14 cellular contexts compared by ENCODE assay signal in genomic region chr9:20512106-20512505, GRCh38.
A peak's percentile ranks its signal among the peaks of the same experiment; 100 is the strongest.
DNase-seq lines count a peak whose midpoint lies in the region; ATAC-seq and TF ChIP-seq lines count a peak whose summit lies in the region.
"Had no signal": no experiment of that assay in that cellular context is flagged by ENCODE, and none has a peak within 500 bp of the region (broad histone marks: within the 10 kb centered on the region; RNA-seq: fewer than 3 reads in every experiment).

No MANE protein-coding gene starts in this region.

- POLR2A ChIA-PET in IMR-90 (lab: Charles Lee; ENCODE audit: unreplicated experiment) = no interaction called here

- no peaks in the 10 kb centered on the region for H3K36me3 ChIP-seq in IMR-90 (ENCODE audit: control insufficient read depth, insufficient read depth, low read length)
- no peaks in the 10 kb centered on the region for H3K36me3 ChIP-seq in brain microvascular endothelial cell (replicated peaks)
- no peaks in the 10 kb centered on the region for H3K36me3 ChIP-seq in hepatocyte (replicated peaks; ENCODE audit: insufficient read depth, low read depth)
- H3K36me3 ChIP-seq: esophagus squamous epithelium had no signal

- no peak overlapping the region for H4K5ac ChIP-seq in IMR-90 (ENCODE audit: low read depth, low read length)

- H3K14ac ChIP-seq in IMR-90 (replicated peaks; ENCODE audit: low read depth, low read length) = no peak overlapping the region

- peaks cover 12 to 28% of the 10 kb centered on the region in 2 experiments; a peak in 3 of 4 replicates for H3K79me1 ChIP-seq in IMR-90 (ENCODE audit: low read depth in 1 of 2, low read length in 2 of 2)

- no peak overlapping the region for H4K91ac ChIP-seq in IMR-90 (ENCODE audit: insufficient read depth, low read depth, low read length)

- ATAC-seq in IMR-90 (ENCODE audit: low read depth) (peak; percentile 76), GM21717 (IDR thresholded peaks at IDR 0.05; ENCODE audit: unreplicated experiment) (no peak), GM21390 (IDR thresholded peaks at IDR 0.05; ENCODE audit: unreplicated experiment) (no peak)
- ATAC-seq: Right ventricle myocardium inferior, sciatic nerve had no signal

- no peak overlapping the region for H3K9ac ChIP-seq in IMR-90 (ENCODE audit: low read depth, low read length)

- H4K20me1 ChIP-seq in IMR-90 (ENCODE audit: insufficient read depth, low read length) (peaks cover 8% of the 10 kb centered on the region; the same call in 1 of the 2 replicates), hepatocyte (ENCODE audit: insufficient read depth, poor library complexity, severe bottlenecking) (peaks cover 20% of the 10 kb centered on the region)

- H3K27me3 ChIP-seq in IMR-90 (ENCODE audit: control insufficient read depth, insufficient read depth, low read length) = no peaks in the 10 kb centered on the region
- H3K27me3 ChIP-seq in brain microvascular endothelial cell (replicated peaks) = no peaks in the 10 kb centered on the region
- H3K27me3 ChIP-seq in hepatocyte = no peaks in the 10 kb centered on the region
- H3K27me3 ChIP-seq: esophagus squamous epithelium had no signal

- H3K56ac ChIP-seq in IMR-90 (ENCODE audit: extremely low read depth, insufficient read depth, low read length) = no peak overlapping the region

- H2BK120ac ChIP-seq in IMR-90 (ENCODE audit: low read depth, low read length) = no peak overlapping the region

- H2AFZ ChIP-seq in IMR-90 (replicated peaks; ENCODE audit: low read length, poor library complexity) = no peak overlapping the region
- H2AFZ ChIP-seq in hepatocyte = no peak overlapping the region

- WGBS in IMR-90 (ENCODE audit: extremely low coverage in 2 of 2, insufficient read length in 1 of 2), 2 experiments = no CpG with 5 or more reads among the region's 2 CpGs
- 89% methylated on average over 2 of the region's 2 CpGs for WGBS in hepatocyte (ENCODE audit: low lambda C conversion rate, missing lambda C conversion rate)

- CTCF ChIA-PET in IMR-90 (lab: Yijun Ruan, JAX) = no interaction called here

- intact Hi-C loops in IMR-90 (cut with micrococcal nuclease) = no loop called here

- H3K4me1 ChIP-seq in IMR-90 (ENCODE audit: control insufficient read depth, insufficient read depth, low read length) (peaks cover 2% of the 10 kb centered on the region; the same call in 1 of the 2 replicates), hepatocyte (ENCODE audit: insufficient read depth) (peaks cover 4% of the 10 kb centered on the region)

- no peak overlapping the region for H2BK5ac ChIP-seq in IMR-90 (ENCODE audit: low read depth, low read length, poor library complexity, severe bottlenecking)

- no peaks in the 10 kb centered on the region for H3K9me1 ChIP-seq in IMR-90 (ENCODE audit: insufficient read depth, low read length)

- no peak overlapping the region for H3K4ac ChIP-seq in IMR-90 (ENCODE audit: low read depth, low read length)

- TF ChIP-seq CTCF in IMR-90 (conservative IDR thresholded peaks at IDR 0.05; ENCODE audit: low read depth, low read length) (no peak), brain microvascular endothelial cell (IDR thresholded peaks at IDR 0.05; ENCODE audit: low read depth, low read length, missing control alignments) (no peak), hepatocyte (IDR thresholded peaks at IDR 0.05; ENCODE audit: poor library complexity) (no peak)

- DNase-seq in NCI-H2171 treated with DMSO at 0.1 percent for 48 hours (lab: John Stamatoyannopoulos, UW) = peak; percentile 4
- no peak for DNase-seq in NCI-H2171 (lab: John Stamatoyannopoulos, UW)
- peak; percentile 72 for DNase-seq in IMR-90
- peak; percentile 59 for DNase-seq in brain microvascular endothelial cell
- peak; percentile 44 for DNase-seq in non-pigmented ciliary epithelial cell (ENCODE audit: low read depth)
- no peak for DNase-seq in hepatocyte (ENCODE audit: low spot score)
- DNase-seq: activated CD4-positive, alpha-beta T cell treated with anti-CD3 and anti-CD28 coated beads for 48 hours; esophagus squamous epithelium; NCI-H2029 treated with DMSO at 0.1 percent for 48 hours had no signal

- H4K8ac ChIP-seq in IMR-90 (ENCODE audit: low read depth in 2 of 2, low read length in 2 of 2) = no peak overlapping the region

- H3K9me3 ChIP-seq in IMR-90 (ENCODE audit: control insufficient read depth, insufficient read depth, low read length) (no peaks in the 10 kb centered on the region), hepatocyte (ENCODE audit: low read depth) (no peaks in the 10 kb centered on the region)
- H3K9me3 ChIP-seq: esophagus squamous epithelium had no signal

- H2BK15ac ChIP-seq in IMR-90 (ENCODE audit: low read depth, low read length) = no peak overlapping the region

- in situ Hi-C loops in IMR-90 (cut with MboI; ENCODE audit: low sequenced_read_pairs) = no loop called here
- in situ Hi-C loops in brain microvascular endothelial cell (cut with HindIII; ENCODE audit: low pct_ligation_motif_present, low sequenced_read_pairs) = no loop called here

- H2BK20ac ChIP-seq in IMR-90 (ENCODE audit: low read depth, low read length) = no peak overlapping the region

- H3K18ac ChIP-seq in IMR-90 (ENCODE audit: low read depth, low read length) = no peak overlapping the region

- TF ChIP-seq RAD21 in IMR-90 (IDR thresholded peaks at IDR 0.05; ENCODE audit: low read length) = no peak

- H2AK5ac ChIP-seq in IMR-90 (ENCODE audit: low read depth, low read length) = no peak overlapping the region

- no peak overlapping the region for H3K4me2 ChIP-seq in IMR-90 (ENCODE audit: low read depth, low read length)
- H3K4me2 ChIP-seq in hepatocyte = no peak overlapping the region

- H3K27ac ChIP-seq in IMR-90 (ENCODE audit: insufficient read depth, low read length) (no peak overlapping the region), brain microvascular endothelial cell (peak overlapping the region; percentile 58), hepatocyte (no peak overlapping the region)
- H3K27ac ChIP-seq: 22Rv1 had no signal

- H2AK9ac ChIP-seq in IMR-90 (replicated peaks; ENCODE audit: low read depth, low read length, poor library complexity) = no peak overlapping the region

- H3K9me2 ChIP-seq in hepatocyte (replicated peaks; ENCODE audit: insufficient read depth) = no peaks in the 10 kb centered on the region

- H3K4me3 ChIP-seq in IMR-90 (ENCODE audit: insufficient read depth, low read depth, low read length) (no peak overlapping the region), brain microvascular endothelial cell (ENCODE audit: low read depth, low read length) (no peak overlapping the region), hepatocyte (no peak overlapping the region)
- H3K4me3 ChIP-seq: esophagus squamous epithelium had no signal

- no peak for TF ChIP-seq POLR2A in IMR-90 (IDR thresholded peaks at IDR 0.05; ENCODE audit: low read depth, low read length)

- peaks cover 78% of the 10 kb centered on the region for H3K79me2 ChIP-seq in hepatocyte

- no peak overlapping the region for H3K23ac ChIP-seq in IMR-90 (ENCODE audit: low read depth, low read length)

- dilution Hi-C loops in IMR-90 (cut with HindIII; ENCODE audit: low sequenced_read_pairs, unreplicated experiment) = no loop called here

- BruUV-seq in IMR-90 (replicated peaks; lab: Mats Ljungman, UMichigan) = no TSS peak

TF ChIP-seq in IMR-90, 13 proteins besides CTCF, POLR2A, EP300 and RAD21:
- TF ChIP-seq CHD1 (IDR thresholded peaks at IDR 0.05; ENCODE audit: low read depth, low read length) = no peak
- no peak for TF ChIP-seq ELK1 (IDR thresholded peaks at IDR 0.05; ENCODE audit: borderline replicate concordance, low read depth, low read length)
- TF ChIP-seq CEBPB (IDR thresholded peaks at IDR 0.05; ENCODE audit: low read depth, low read length) = no peak
- peak; percentile 39; the same call in 1 of the 2 replicates for TF ChIP-seq MAFK (IDR thresholded peaks at IDR 0.05; ENCODE audit: low read depth, low read length)
- no peak for TF ChIP-seq BHLHE40 (IDR thresholded peaks at IDR 0.05; ENCODE audit: low read depth, low read length)
- TF ChIP-seq SMC3 (IDR thresholded peaks at IDR 0.05; ENCODE audit: low read depth, low read length) = no peak
- TF ChIP-seq FOS (IDR thresholded peaks at IDR 0.05; ENCODE audit: low read depth, low read length) = no peak
- no peak for TF ChIP-seq RCOR1 (IDR thresholded peaks at IDR 0.05; ENCODE audit: insufficient replicate concordance, low read length)
- TF ChIP-seq NFE2L2 (IDR thresholded peaks at IDR 0.05; ENCODE audit: low read depth, low read length) = peak; percentile 83
- TF ChIP-seq RFX5 (IDR thresholded peaks at IDR 0.05; ENCODE audit: low read depth, low read length) = no peak
- TF ChIP-seq USF2 (IDR thresholded peaks at IDR 0.05; ENCODE audit: low read depth, low read length) = no peak
- no peak for TF ChIP-seq MXI1 (IDR thresholded peaks at IDR 0.05; ENCODE audit: borderline replicate concordance, low read depth, low read length)

Comparison
In these comparisons a context has a peak if more than half of its experiments do, and no peak if none do; other contexts are left out.
1. DNase-seq: peak in NCI-H2171 treated with DMSO at 0.1 percent for 48 hours (single experiment), IMR-90 (single experiment), brain microvascular endothelial cell (single experiment) and non-pigmented ciliary epithelial cell (single experiment); none in NCI-H2171 (single experiment) and hepatocyte (single experiment).